Comparison of ENCODE assay signal across 11 cellular contexts in the genomic region with DNA sequence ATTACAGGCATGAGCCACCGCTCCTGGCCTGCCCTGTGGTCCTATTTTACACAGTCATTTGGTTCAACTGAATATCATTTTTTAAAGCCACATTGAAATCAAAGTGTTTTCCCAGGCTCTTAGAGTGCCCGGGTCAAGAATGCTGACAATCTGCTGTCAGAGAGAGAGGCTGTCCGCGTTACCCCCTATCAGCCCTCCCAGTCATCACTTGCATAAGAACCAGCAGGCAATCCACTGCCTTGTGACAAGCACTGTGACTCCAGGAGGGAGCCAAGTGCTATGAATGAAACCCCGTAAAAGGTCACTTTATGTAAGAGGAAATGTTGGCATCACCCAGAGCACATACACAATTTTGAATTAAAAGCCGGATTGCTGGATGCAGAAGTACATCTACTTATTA. TPM values are rescaled to one million over a fixed set of nuclear protein-coding genes. Genes with fewer than 3 reads are reported as not detected.
DNase-seq lines count a peak whose midpoint lies in the region; ATAC-seq and TF ChIP-seq lines count a peak whose summit lies in the region.
"Had no signal": no experiment of that assay in that cellular context is flagged by ENCODE, and none has a peak within 500 bp of the region (broad histone marks: within the 10 kb centered on the region; RNA-seq: fewer than 3 reads in every experiment).

No MANE protein-coding gene starts in this region.

- no peaks in the 10 kb centered on the region for H3K79me2 ChIP-seq in HCT116 (ENCODE audit: insufficient read depth, low read length)

- H3K36me3 ChIP-seq in HCT116 (ENCODE audit: control insufficient read depth in 1 of 2, insufficient read depth in 2 of 2, low read length in 2 of 2): no peaks in the 10 kb centered on the region
- H3K36me3 ChIP-seq: WERI-Rb-1 had no signal

- no peak overlapping the region for H3K4me3 ChIP-seq in HCT116 (replicated peaks in 1 of 2; ENCODE audit: low read depth in 1 of 2, low read length in 2 of 2)

- TF ChIP-seq CTCF in HCT116 (IDR thresholded peaks at IDR 0.05 in 2 of 3, conservative IDR thresholded peaks at IDR 0.05 in 1 of 3; ENCODE audit: borderline replicate concordance in 1 of 3, insufficient read depth in 1 of 3, low read depth in 2 of 3, low read length in 2 of 3): no peak

- H3K27me3 ChIP-seq in HCT116 (ENCODE audit: insufficient read depth, low read length): no peaks in the 10 kb centered on the region

- H3K27ac ChIP-seq in HCT116 (ENCODE audit: low read depth, low read length): peak overlapping the region; percentile 88
- H3K27ac ChIP-seq: WERI-Rb-1 had no signal

- CTCF ChIA-PET in HCT116 (lab: Charles Lee): no interaction called here

- peaks cover 52 to 75% of the 10 kb centered on the region in 2 experiments for H3K4me1 ChIP-seq in HCT116 (ENCODE audit: control insufficient read depth in 1 of 2, insufficient read depth in 2 of 2, low read length in 2 of 2)

- intact Hi-C loops in HCT116 (cut with micrococcal nuclease): loop anchor here (2.0 kb wide), 1 partner anchor 361 kb away; no protein-coding TSS in a partner anchor

- BruUV-seq in HCT116 (replicated peaks; lab: Mats Ljungman, UMichigan): no TSS peak

- H3K9me2 ChIP-seq in HCT116 (ENCODE audit: insufficient read depth): no peaks in the 10 kb centered on the region

- ATAC-seq in HCT116 (peak; percentile 58), HG03354 (IDR thresholded peaks at IDR 0.05; ENCODE audit: poor library complexity, severe bottlenecking, unreplicated experiment) (no peak), HG02623 (IDR thresholded peaks at IDR 0.05; ENCODE audit: unreplicated experiment) (no peak), GM21390 (IDR thresholded peaks at IDR 0.05; ENCODE audit: unreplicated experiment) (no peak), esophagus mucosa (no peak)

- peak overlapping the region; percentile 60 for H3K9ac ChIP-seq in HCT116 (ENCODE audit: low read length)

- peak overlapping the region; percentile 52 for H3K4me2 ChIP-seq in HCT116 (ENCODE audit: low read length)

- H3K9me3 ChIP-seq in HCT116 (ENCODE audit: control insufficient read depth in 1 of 2, insufficient read depth in 1 of 2, low read depth in 1 of 2, low read length in 2 of 2): no peaks in the 10 kb centered on the region

- TF ChIP-seq POLR2A in HCT116 (IDR thresholded peaks at IDR 0.05; ENCODE audit: borderline replicate concordance, extremely low read depth, insufficient read depth, insufficient read length): no peak

- POLR2A ChIA-PET in HCT116 (lab: Charles Lee): no interaction called here

- no peak overlapping the region for H2AFZ ChIP-seq in HCT116 (ENCODE audit: low read depth, low read length, poor library complexity, severe bottlenecking)

- TF ChIP-seq RAD21 in HCT116 (IDR thresholded peaks at IDR 0.05; ENCODE audit: low read depth): no peak

- DNase-seq in A172 (ENCODE audit: low spot score): peak; percentile 53
- no peak for DNase-seq in HCT116 (ENCODE audit: low read depth, low spot score)
- DNase-seq in astrocyte of the hippocampus (ENCODE audit: low read depth, low spot score): peak; percentile 70
- DNase-seq in iris pigment epithelial cell (ENCODE audit: low read depth): peak; percentile 75
- DNase-seq: activated gamma-delta T cell, NCI-H1105, WERI-Rb-1 had no signal

- RAD21 ChIA-PET in HCT116 (lab: Charles Lee; ENCODE audit: low non-redundant PET in 1 of 2, low total read pairs in 2 of 2, uncharacterized antibody in 2 of 2, unreplicated experiment in 2 of 2): no interaction called here

- H4K20me1 ChIP-seq in HCT116 (ENCODE audit: insufficient read depth): no peaks in the 10 kb centered on the region

TF ChIP-seq in HCT116, 20 proteins besides CTCF, POLR2A, EP300 and RAD21:
- TF ChIP-seq JUND (IDR thresholded peaks at IDR 0.05) (peak; percentile 29; the same call in 1 of the 2 replicates), EZH2phosphoT487 (IDR thresholded peaks at IDR 0.05; ENCODE audit: borderline replicate concordance) (no peak), CEBPB (IDR thresholded peaks at IDR 0.05; ENCODE audit: low read depth) (0 out of 2 replicates have a peak, but pooled peaks have one; percentile 20)

RNA-seq across cellular contexts. Expression of a gene that starts 13.5 kb away (rescaled TPM):
- total RNA-seq in A172 (2014; rRNA removed; shearing (Covaris generic)): 48.3 and 61.6 TPM in 2 replicates
- total RNA-seq in HCT116 (2021; ENCODE audit: unreplicated experiment) (231 TPM), esophagus mucosa (102 TPM)
- polyA plus RNA-seq in HCT116 (2012): 178 and 186 TPM in 2 replicates
